Comparison of ENCODE assay signal across 30 cellular contexts in genomic region chr4:2387829-2388228, GRCh38. TPM values are rescaled to one million over a fixed set of nuclear protein-coding genes. Genes with fewer than 3 reads are reported as not detected.
"Had no signal": no experiment of that assay in that cellular context is flagged by ENCODE, and none has a peak within 500 bp of the region (broad histone marks: within the 10 kb centered on the region; RNA-seq: fewer than 3 reads in every experiment).

No MANE protein-coding gene starts in this region.

- H3K9me3 Mint-ChIP-seq: endodermal cell, mesothelial cell of epicardium had no signal

- H3K4me2 ChIP-seq: hepatocyte had no signal

- H3K27me3 ChIP-seq: dorsolateral prefrontal cortex, esophagus squamous epithelium, heart left ventricle, hepatocyte had no signal

- H3K27ac ChIP-seq: coronary artery, epithelial cell of prostate, esophagus squamous epithelium, foreskin keratinocyte, gastroesophageal sphincter, heart left ventricle, hepatocyte, left lung, lower lobe of right lung had no signal

- DNase-seq: effector CD4-positive, alpha-beta T cell; effector memory CD4-positive, alpha-beta T cell; endodermal cell; erythroblast; esophagus squamous epithelium; foreskin keratinocyte; heart left ventricle; hypothalamus; left cardiac atrium; left lung; left ventricle myocardium superior; lower lobe of right lung had no signal

- H3K36me3 ChIP-seq: esophagus squamous epithelium, gastroesophageal sphincter, heart left ventricle, left lung, lower lobe of right lung had no signal

- H3K4me3 ChIP-seq: coronary artery, dorsolateral prefrontal cortex, esophagus squamous epithelium, gastroesophageal sphincter, heart left ventricle, hepatocyte, left lung, lower lobe of right lung, mucosa of descending colon had no signal

- FAIRE-seq: colon, endometrium, frontal cortex, islet of Langerhans, keratinocyte had no signal

- H3K79me2 ChIP-seq: hepatocyte had no signal

- H3K4me3 Mint-ChIP-seq: endodermal cell, mesothelial cell of epicardium had no signal

- H3K9me3 ChIP-seq: esophagus squamous epithelium, gastroesophageal sphincter, heart left ventricle, left lung, lower lobe of right lung, mucosa of descending colon had no signal

- ATAC-seq: esophagus mucosa, foreskin keratinocyte, gastroesophageal sphincter, left ventricle myocardium superior, lower lobe of right lung, mucosa of descending colon had no signal

- H3K36me3 Mint-ChIP-seq: mesothelial cell of epicardium had no signal

- H2AFZ ChIP-seq: hepatocyte had no signal

- H3K27ac Mint-ChIP-seq: mesothelial cell of epicardium had no signal

- H3K4me1 ChIP-seq: foreskin keratinocyte, gastroesophageal sphincter, left lung had no signal

RNA-seq across cellular contexts. Expression of gene CFAP99, which starts 30.9 kb away (rescaled TPM):
- total RNA-seq: endodermal cell, foreskin keratinocyte, frontal cortex, gastroesophageal sphincter, heart left ventricle, hepatocyte, kidney epithelial cell, left cardiac atrium, left ventricle myocardium superior, lower leg skin, lung microvascular endothelial cell, mesenteric fat pad, mesothelial cell of epicardium, myocyte had no signal
- polyA plus RNA-seq: foreskin keratinocyte, heart left ventricle, hepatocyte, keratinocyte had no signal
